Comparison of ENCODE assay signal across 1 cellular context in genomic region chr3:43319364-43319763, GRCh38.
TF ChIP-seq lines count a peak whose summit lies in the region.

No MANE protein-coding gene starts in this region.

TF ChIP-seq in HepG2, 621 proteins besides CTCF, POLR2A, EP300 and RAD21 (continued from another document):
- TF ChIP-seq HMGXB4 (CRISPR knock-in tag; IDR thresholded peaks at IDR 0.05; ENCODE audit: borderline replicate concordance in 1 of 2, low read depth in 1 of 2), result no peak
- TF ChIP-seq, protein P1, sequence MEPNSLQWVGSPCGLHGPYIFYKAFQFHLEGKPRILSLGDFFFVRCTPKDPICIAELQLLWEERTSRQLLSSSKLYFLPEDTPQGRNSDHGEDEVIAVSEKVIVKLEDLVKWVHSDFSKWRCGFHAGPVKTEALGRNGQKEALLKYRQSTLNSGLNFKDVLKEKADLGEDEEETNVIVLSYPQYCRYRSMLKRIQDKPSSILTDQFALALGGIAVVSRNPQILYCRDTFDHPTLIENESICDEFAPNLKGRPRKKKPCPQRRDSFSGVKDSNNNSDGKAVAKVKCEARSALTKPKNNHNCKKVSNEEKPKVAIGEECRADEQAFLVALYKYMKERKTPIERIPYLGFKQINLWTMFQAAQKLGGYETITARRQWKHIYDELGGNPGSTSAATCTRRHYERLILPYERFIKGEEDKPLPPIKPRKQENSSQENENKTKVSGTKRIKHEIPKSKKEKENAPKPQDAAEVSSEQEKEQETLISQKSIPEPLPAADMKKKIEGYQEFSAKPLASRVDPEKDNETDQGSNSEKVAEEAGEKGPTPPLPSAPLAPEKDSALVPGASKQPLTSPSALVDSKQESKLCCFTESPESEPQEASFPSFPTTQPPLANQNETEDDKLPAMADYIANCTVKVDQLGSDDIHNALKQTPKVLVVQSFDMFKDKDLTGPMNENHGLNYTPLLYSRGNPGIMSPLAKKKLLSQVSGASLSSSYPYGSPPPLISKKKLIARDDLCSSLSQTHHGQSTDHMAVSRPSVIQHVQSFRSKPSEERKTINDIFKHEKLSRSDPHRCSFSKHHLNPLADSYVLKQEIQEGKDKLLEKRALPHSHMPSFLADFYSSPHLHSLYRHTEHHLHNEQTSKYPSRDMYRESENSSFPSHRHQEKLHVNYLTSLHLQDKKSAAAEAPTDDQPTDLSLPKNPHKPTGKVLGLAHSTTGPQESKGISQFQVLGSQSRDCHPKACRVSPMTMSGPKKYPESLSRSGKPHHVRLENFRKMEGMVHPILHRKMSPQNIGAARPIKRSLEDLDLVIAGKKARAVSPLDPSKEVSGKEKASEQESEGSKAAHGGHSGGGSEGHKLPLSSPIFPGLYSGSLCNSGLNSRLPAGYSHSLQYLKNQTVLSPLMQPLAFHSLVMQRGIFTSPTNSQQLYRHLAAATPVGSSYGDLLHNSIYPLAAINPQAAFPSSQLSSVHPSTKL (CRISPR knock-in tag; IDR thresholded peaks at IDR 0.05), result 0 out of 2 replicates have a peak, but pooled peaks have one; percentile 23
